Comparison of ENCODE assay signal across 18 cellular contexts in genomic region chr15:89303986-89304385, GRCh38. TPM values are rescaled to one million over a fixed set of nuclear protein-coding genes. Genes with fewer than 3 reads are reported as not detected.
DNase-seq lines count a peak whose midpoint lies in the region; ATAC-seq, FAIRE-seq and TF ChIP-seq lines count a peak whose summit lies in the region.
"Had no signal": no experiment of that assay in that cellular context is flagged by ENCODE, and none has a peak within 500 bp of the region (broad histone marks: within the 10 kb centered on the region; RNA-seq: fewer than 3 reads in every experiment).

No MANE protein-coding gene starts in this region.

- POLR2A ChIA-PET in A549 (lab: Yijun Ruan, JAX) (no interaction called here), PC-3 (lab: Charles Lee; ENCODE audit: unreplicated experiment) (no interaction called here)

- no TSS peak for BruUV-seq in PC-3 (replicated peaks; lab: Mats Ljungman, UMichigan)

- no peaks in the 10 kb centered on the region for H3K27me3 Mint-ChIP-seq in chondrocyte (ENCODE audit: low read depth)
- H3K27me3 Mint-ChIP-seq: B cell; CD4-positive, alpha-beta T cell had no signal

- no peaks in the 10 kb centered on the region for H3K27me3 ChIP-seq in PC-3 (ENCODE audit: low read length)

- H3K4me1 Mint-ChIP-seq in chondrocyte (ENCODE audit: low read depth): peaks cover 15% of the 10 kb centered on the region
- H3K4me1 Mint-ChIP-seq: B cell had no signal

- no peak overlapping the region for H2AFZ ChIP-seq in PC-3 (ENCODE audit: low read length)

- peaks cover 14% of the 10 kb centered on the region for H3K4me1 ChIP-seq in A549
- H3K4me1 ChIP-seq in PC-3 (ENCODE audit: insufficient read depth, low read length): peaks cover 11% of the 10 kb centered on the region; the same call in 1 of the 2 replicates

- no peak for TF ChIP-seq RAD21 in A549 (conservative IDR thresholded peaks at IDR 0.05 in 1 of 2, IDR thresholded peaks at IDR 0.05 in 1 of 2)

- H3F3A ChIP-seq in PC-3 (ENCODE audit: low read length, unreplicated experiment): no peaks in the 10 kb centered on the region

- peak; percentile 59 for FAIRE-seq in A549 (lab: Jason Lieb, UNC)
- FAIRE-seq: GM12892, GM19239, HepG2, HTR-8/SVneo had no signal

- no peaks in the 10 kb centered on the region for H3K9me3 Mint-ChIP-seq in chondrocyte (ENCODE audit: low read depth)
- H3K9me3 Mint-ChIP-seq: CD4-positive, alpha-beta T cell had no signal

- TF ChIP-seq CTCF in A549 (IDR thresholded peaks at IDR 0.05): no peak
- TF ChIP-seq CTCF in PC-3 (conservative IDR thresholded peaks at IDR 0.05; ENCODE audit: low read depth, low read length): no peak
- no peak for TF ChIP-seq CTCF in chondrocyte (IDR thresholded peaks at IDR 0.05)

- CTCF ChIA-PET in A549 (lab: Yijun Ruan, JAX) (interaction anchor here (0.6 to 16.4 kb wide), 5 partner anchors 17 to 99 kb away, joined by 3 to 155 read pairs (median 3); no protein-coding TSS in a partner anchor), PC-3 (lab: Charles Lee) (no interaction called here)

- peaks cover 4% of the 10 kb centered on the region for H3K36me3 Mint-ChIP-seq in chondrocyte (ENCODE audit: low read depth)

- H3K4me3 ChIP-seq in A549 (no peak overlapping the region), PC-3 (ENCODE audit: low read length) (no peak overlapping the region)

- no peak overlapping the region for H3K27ac Mint-ChIP-seq in chondrocyte (ENCODE audit: unreplicated experiment)
- H3K27ac Mint-ChIP-seq: B cell; CD4-positive, alpha-beta T cell had no signal

- no peaks in the 10 kb centered on the region for H4K20me1 ChIP-seq in PC-3 (ENCODE audit: low read length)

- DNase-seq in A549 (ENCODE audit: low read depth in 1 of 2, low spot score in 1 of 2) (no peak), ELR (ENCODE audit: low read depth) (peak; percentile 38), PC-3 (peak; percentile 9), iris pigment epithelial cell (ENCODE audit: low read depth) (peak; percentile 16), chondrocyte (ENCODE audit: low spot score) (no peak)
- DNase-seq in stimulated activated CD4-positive, alpha-beta T cell treated with anti-CD3 and anti-CD28 coated beads, Interleukin-2, amount 100 ng/mL, for 48 hours: no peak
- DNase-seq: C1 segment of cervical spinal cord; Calu3; CD4-positive, alpha-beta T cell; DMS 273 treated with DMSO at 0.1 percent for 48 hours; GDM1 had no signal

- H3K27ac ChIP-seq in A549: no peak overlapping the region
- H3K27ac ChIP-seq in PC-3 (ENCODE audit: low read length): no peak overlapping the region

- TF ChIP-seq POLR2A in A549 (IDR thresholded peaks at IDR 0.05; ENCODE audit: low read length): no peak

- peaks cover 70% of the 10 kb centered on the region for H3K36me3 ChIP-seq in PC-3 (ENCODE audit: low read depth, low read length)

- no peak overlapping the region for H3K4me2 ChIP-seq in A549
- no peak overlapping the region for H3K4me2 ChIP-seq in PC-3 (ENCODE audit: low read length)

- intact Hi-C loops in PC-3 (cut with micrococcal nuclease): no loop called here

- no peak overlapping the region for H3K4me3 Mint-ChIP-seq in chondrocyte (ENCODE audit: unreplicated experiment)
- H3K4me3 Mint-ChIP-seq: B cell; CD4-positive, alpha-beta T cell had no signal

- no peak for TF ChIP-seq EP300 in A549 (IDR thresholded peaks at IDR 0.05)

- H3K9me3 ChIP-seq in A549 (no peaks in the 10 kb centered on the region), PC-3 (ENCODE audit: low read length) (no peaks in the 10 kb centered on the region)

- WGBS in A549 (ENCODE audit: missing lambda C conversion rate): 33% methylated on average over 2 of the region's 2 CpGs

- H3K79me2 ChIP-seq in PC-3 (ENCODE audit: low read length): no peaks in the 10 kb centered on the region

- ATAC-seq in A549 (no peak), PC-3 (no peak), HG02642 (IDR thresholded peaks at IDR 0.05; ENCODE audit: poor library complexity, unreplicated experiment) (no peak)
- ATAC-seq: HCT116, HepG2 had no signal

- H3K9me2 ChIP-seq in PC-3 (replicated peaks; ENCODE audit: low read length): no peaks in the 10 kb centered on the region

- no peak overlapping the region for H3K9ac ChIP-seq in PC-3 (ENCODE audit: low read length)

TF ChIP-seq in A549, 52 proteins besides CTCF, POLR2A, EP300 and RAD21:
- no peak for TF ChIP-seq MAZ (IDR thresholded peaks at IDR 0.05; ENCODE audit: borderline replicate concordance, low read depth, low read length)
- no peak for TF ChIP-seq FOSB (CRISPR knock-in tag; IDR thresholded peaks at IDR 0.05)
- no peak for TF ChIP-seq EHF (CRISPR knock-in tag; IDR thresholded peaks at IDR 0.05)
- TF ChIP-seq USF2 (IDR thresholded peaks at IDR 0.05): no peak
- TF ChIP-seq RARB (CRISPR knock-in tag; IDR thresholded peaks at IDR 0.05): no peak

RNA-seq across cellular contexts. Expression of gene POLG, which starts 30.6 kb away (rescaled TPM):
- polyA plus RNA-seq in A549 (2011; rRNA removed): 24.1 and 34.0 TPM in 2 replicates
- 34.4 and 38.1 TPM in 2 replicates for polyA plus RNA-seq in A549 (2012; cell fraction: cytosol; rRNA removed)
- 159 and 165 TPM in 2 replicates for polyA plus RNA-seq in A549 (2012; cell fraction: nucleus; rRNA removed)
- polyA plus RNA-seq in A549 (2017; fragmentation: RNase III; extraction: RNeasy Plus Mini Kit Qiagen cat#74134 plus additional on column Dnase treatment): 47.8 to 50.2 TPM (median 50.0 TPM) in 3 replicates
- 46.5 and 54.1 TPM in 2 replicates for polyA minus RNA-seq in A549 (2011; rRNA and poly(A)+ RNA removed)
- total RNA-seq in PC-3 (2014; rRNA removed): 72.4 and 83.5 TPM in 2 replicates
- 49.7 to 54.2 TPM (median 52.1 TPM) in 3 replicates for total RNA-seq in chondrocyte

Comparison
In these comparisons a context has a peak if more than half of its experiments do, and no peak if none do; other contexts are left out.
1. DNase-seq: peak in ELR (single experiment), PC-3 (single experiment) and iris pigment epithelial cell (single experiment); none in A549 (0 of 2), stimulated activated CD4-positive, alpha-beta T cell treated with anti-CD3 and anti-CD28 coated beads, Interleukin-2, amount 100 ng/mL, for 48 hours (0 of 2) and chondrocyte (single experiment).